12 cellular contexts compared by ENCODE assay signal in the genomic region with DNA sequence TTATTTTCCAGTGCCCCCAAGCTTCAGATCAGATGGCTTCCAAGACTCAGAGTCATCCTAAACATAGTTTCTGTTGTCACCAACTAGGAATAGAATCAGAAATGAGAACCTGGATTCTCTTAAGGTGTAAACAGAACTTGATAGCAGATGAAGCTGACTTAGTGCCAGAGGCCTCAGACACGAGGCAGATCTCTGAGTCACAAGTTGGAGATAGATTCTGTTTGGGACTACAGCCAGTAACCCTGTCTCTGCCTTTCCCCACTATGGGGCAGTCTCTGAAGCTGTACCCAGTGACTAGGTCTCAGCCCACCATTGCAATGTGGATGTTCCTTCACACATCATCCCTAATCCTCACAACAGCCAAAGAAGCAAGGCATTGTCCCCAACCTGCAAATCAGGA. TPM values are rescaled to one million over a fixed set of nuclear protein-coding genes. Genes with fewer than 3 reads are reported as not detected.
DNase-seq lines count a peak whose midpoint lies in the region; ATAC-seq, FAIRE-seq and TF ChIP-seq lines count a peak whose summit lies in the region.
"Had no signal": no experiment of that assay in that cellular context is flagged by ENCODE, and none has a peak within 500 bp of the region (broad histone marks: within the 10 kb centered on the region; RNA-seq: fewer than 3 reads in every experiment).

No MANE protein-coding gene starts in this region.

- DNase-seq in HFF-Myc (ENCODE audit: extremely low read depth, low read depth) (peak; percentile 61), amniotic epithelial cell (ENCODE audit: low read depth) (peak; percentile 88), cardiac muscle cell (ENCODE audit: low read depth in 1 of 2, low spot score in 1 of 2) (peak in 1 of 2 donors; percentile 79), gastrocnemius medialis (peak; percentile 75 to 90), occipital lobe (lab: John Stamatoyannopoulos, UW) (no peak), T-helper 9 cell (no peak), GM12892 (ENCODE audit: insufficient read length) (no peak)
- DNase-seq: DND-41, glutamatergic neuron, NCI-H1930, spleen, T1000 had no signal

- intact Hi-C loops in gastrocnemius medialis (cut with DNase I; ENCODE audit: low total_unique reads): loop anchor here (1.0 to 2.0 kb wide), 2 partner anchors 25 to 65 kb away; a partner anchor contains a TSS

- in situ Hi-C loops in gastrocnemius medialis (cut with MboI; ENCODE audit: low sequenced_read_pairs in 4 of 4): no loop called here

- H3K27me3 ChIP-seq in cardiac muscle cell (no peaks in the 10 kb centered on the region), gastrocnemius medialis (no peaks in the 10 kb centered on the region)
- H3K27me3 ChIP-seq: spleen had no signal

- H3K4me1 ChIP-seq in cardiac muscle cell (ENCODE audit: low read depth) (peaks cover 11% of the 10 kb centered on the region), gastrocnemius medialis (peaks cover 62 to 63% of the 10 kb centered on the region in 2 donors)
- H3K4me1 ChIP-seq: spleen had no signal

- no peak for TF ChIP-seq POLR2A in gastrocnemius medialis (IDR thresholded peaks at IDR 0.05)
- TF ChIP-seq POLR2A in GM12892 (IDR thresholded peaks at IDR 0.05; ENCODE audit: low read depth, low read length): no peak

- H3K9me3 ChIP-seq in cardiac muscle cell (ENCODE audit: low read depth) (no peaks in the 10 kb centered on the region), gastrocnemius medialis (no peaks in the 10 kb centered on the region)

- H3K27ac ChIP-seq in cardiac muscle cell (no peak overlapping the region), gastrocnemius medialis (peak overlapping the region; percentile 89 to 97 (median 92))
- H3K27ac ChIP-seq: spleen had no signal

- H3K4me3 ChIP-seq in HFF-Myc (replicated peaks; ENCODE audit: low read depth, low read length) (no peak overlapping the region), cardiac muscle cell (no peak overlapping the region), gastrocnemius medialis (no peak overlapping the region)
- H3K4me3 ChIP-seq: spleen had no signal

- TF ChIP-seq CTCF in HFF-Myc (IDR thresholded peaks at IDR 0.05; ENCODE audit: low read depth, low read length, missing control alignments) (no peak), cardiac muscle cell (IDR thresholded peaks at IDR 0.05; ENCODE audit: low read depth, low read length) (peak; percentile 30), gastrocnemius medialis (IDR thresholded peaks at IDR 0.05 in 4 of 5, conservative IDR thresholded peaks at IDR 0.05 in 1 of 5) (peak in 1 of 5 experiments; percentile 16)

- no peak for FAIRE-seq in GM12892 (lab: Jason Lieb, UNC)

- ATAC-seq in gastrocnemius medialis: peak; percentile 95

- H3K36me3 ChIP-seq in cardiac muscle cell (no peaks in the 10 kb centered on the region), gastrocnemius medialis (peaks cover 0 to 8% of the 10 kb centered on the region in 2 donors)

RNA-seq across cellular contexts. Expression of a gene that starts 25.4 kb away (rescaled TPM):
- 9.7 and 14.3 TPM in 2 replicates for total RNA-seq in cardiac muscle cell
- 3.5 and 4.4 TPM in 2 replicates for polyA plus RNA-seq in cardiac muscle cell
- 10 to 100 TPM; 11.0 to 20.6 (median 18.3) TPM for total RNA-seq in gastrocnemius medialis
- total RNA-seq in occipital lobe: 19.0 TPM
- polyA plus RNA-seq in GM12892 (2012; ENCODE audit: missing spikeins): 8.6 TPM

Comparison
In these comparisons a context has a peak if more than half of its experiments do, and no peak if none do; other contexts are left out.
1. DNase-seq: peak in HFF-Myc (single experiment), amniotic epithelial cell (single experiment) and gastrocnemius medialis (2 of 2); none in occipital lobe (single experiment), T-helper 9 cell (single experiment) and GM12892 (single experiment).